ENCODE assay signal across 28 cellular contexts in genomic region chr15:87952736-87953135, GRCh38.
"Had no signal": no experiment of that assay in that cellular context is flagged by ENCODE, and none has a peak within 500 bp of the region (broad histone marks: within the 10 kb centered on the region; RNA-seq: fewer than 3 reads in every experiment).

No MANE protein-coding gene starts in this region.

- H3K4me1 ChIP-seq: colonic mucosa, foreskin keratinocyte had no signal

- H3K27me3 ChIP-seq: colonic mucosa, dorsolateral prefrontal cortex, esophagus muscularis mucosa, esophagus squamous epithelium, foreskin keratinocyte, gastrocnemius medialis, gastroesophageal sphincter, heart left ventricle, heart right ventricle had no signal

- H3K36me3 ChIP-seq: colonic mucosa, esophagus muscularis mucosa, esophagus squamous epithelium, gastrocnemius medialis, gastroesophageal sphincter, heart left ventricle, heart right ventricle had no signal

- DNase-seq: colonic mucosa; cortex of kidney; dermis blood vessel endothelial cell; dorsolateral prefrontal cortex; effector CD4-positive, alpha-beta T cell; effector CD8-positive, alpha-beta T cell; effector memory CD4-positive, alpha-beta T cell; effector memory CD8-positive, alpha-beta T cell; endodermal cell; erythroblast; esophagus squamous epithelium; foreskin fibroblast; foreskin keratinocyte; foreskin melanocyte; gastrocnemius medialis; glutamatergic neuron; head of caudate nucleus; heart left ventricle; heart right ventricle had no signal

- H3K4me3 Mint-ChIP-seq: dendritic cell treated with granulocyte-macrophage colony-stimulating factor and Interleukin-4, amounts not matched to agents 40 ng/mL and 50 ng/mL, for 4 days; effector memory CD8-positive, alpha-beta T cell; endodermal cell had no signal

- H3K4me3 ChIP-seq: colonic mucosa, coronary artery, dorsolateral prefrontal cortex, esophagus muscularis mucosa, esophagus squamous epithelium, gastrocnemius medialis, gastroesophageal sphincter, heart left ventricle, heart right ventricle had no signal

- H3K27ac ChIP-seq: colonic mucosa, coronary artery, dorsolateral prefrontal cortex, epithelial cell of prostate, esophagus muscularis mucosa, esophagus squamous epithelium, foreskin keratinocyte, gastrocnemius medialis, gastroesophageal sphincter, heart left ventricle, heart right ventricle had no signal

- FAIRE-seq: colon, endometrium, endothelial cell of umbilical vein, frontal cortex had no signal

- H3K9me3 Mint-ChIP-seq: dendritic cell treated with granulocyte-macrophage colony-stimulating factor and Interleukin-4, amounts not matched to agents 40 ng/mL and 50 ng/mL, for 4 days; endodermal cell had no signal

- H3K9me3 ChIP-seq: colonic mucosa, esophagus muscularis mucosa, esophagus squamous epithelium, gastrocnemius medialis, gastroesophageal sphincter, heart left ventricle, heart right ventricle had no signal

- H3K27me3 Mint-ChIP-seq: dendritic cell treated with granulocyte-macrophage colony-stimulating factor and Interleukin-4, amounts not matched to agents 40 ng/mL and 50 ng/mL, for 4 days had no signal

- H3K27ac Mint-ChIP-seq: dendritic cell treated with granulocyte-macrophage colony-stimulating factor and Interleukin-4, amounts not matched to agents 40 ng/mL and 50 ng/mL, for 4 days; effector memory CD8-positive, alpha-beta T cell; endodermal cell had no signal
